ENCODE assay signal across 8 cellular contexts in genomic region chr9:33818167-33818831, GRCh38. TPM values are rescaled to one million over a fixed set of nuclear protein-coding genes. Genes with fewer than 3 reads are reported as not detected.
DNase-seq lines count a peak whose midpoint lies in the region; ATAC-seq, FAIRE-seq and TF ChIP-seq lines count a peak whose summit lies in the region.

No MANE protein-coding gene starts in this region.

- no peaks in the 10 kb centered on the region for H3K9me3 Mint-ChIP-seq in T-helper 2 cell treated with Interferon-gamma antibody and Interleukin-4, amounts not matched to agents 5 μg/mL and 100 μg/mL, for 36 hours

- H3K27me3 Mint-ChIP-seq in T-helper 2 cell treated with Interferon-gamma antibody and Interleukin-4, amounts not matched to agents 5 μg/mL and 100 μg/mL, for 36 hours (ENCODE audit: low read depth) = no peaks in the 10 kb centered on the region

- H3K36me3 ChIP-seq in ACC112 (ENCODE audit: insufficient read depth, low read length) (no peaks in the 10 kb centered on the region), osteoblast (ENCODE audit: insufficient read depth, low read length) (no peaks in the 10 kb centered on the region)

- no peak for TF ChIP-seq CTCF in foreskin fibroblast (IDR thresholded peaks at IDR 0.05; ENCODE audit: low read depth, low read length)
- TF ChIP-seq CTCF in osteoblast (IDR thresholded peaks at IDR 0.05; ENCODE audit: extremely low read depth, low read depth, low read length) = no peak
- no peak for TF ChIP-seq CTCF in D721Med (IDR thresholded peaks at IDR 0.05; ENCODE audit: insufficient read depth, missing control alignments)

- H3K79me2 ChIP-seq in ACC112 (ENCODE audit: control insufficient read depth, insufficient read depth, low read length, unreplicated experiment) (peaks cover 62% of the 10 kb centered on the region), osteoblast (ENCODE audit: insufficient read depth, low read length) (peaks cover 61% of the 10 kb centered on the region)

- DNase-seq in T-helper 2 cell treated with Interferon-gamma antibody and Interleukin-4, amounts not matched to agents 5 μg/mL and 100 μg/mL, for 36 hours (ENCODE audit: low spot score) = no peak
- DNase-seq in foreskin fibroblast (peak in 1 of 2 donors; percentile 60), osteoblast (ENCODE audit: insufficient read length, low spot score, missing footprints) (peak; percentile 86), D721Med (ENCODE audit: insufficient read length, low spot score) (no peak)
- no peak for DNase-seq in stimulated activated naive CD4-positive, alpha-beta T cell treated with Interleukin-2 at 50 U/mL for 16 hours (lab: John Stamatoyannopoulos, UW)

- peak overlapping the region; percentile 98 for H3K4me3 ChIP-seq in ACC112 (ENCODE audit: low read depth, low read length)
- H3K4me3 ChIP-seq in foreskin fibroblast (ENCODE audit: low read depth in 1 of 2, low read length in 2 of 2) = peak overlapping the region; percentile 56 to 100
- H3K4me3 ChIP-seq in osteoblast (ENCODE audit: insufficient read depth, low read length) = peak overlapping the region; percentile 96

- no peaks in the 10 kb centered on the region for H3K27me3 ChIP-seq in ACC112 (ENCODE audit: insufficient read depth, low read length)
- H3K27me3 ChIP-seq in osteoblast (ENCODE audit: insufficient read depth, low read length) = no peaks in the 10 kb centered on the region

- H3K4me1 ChIP-seq in ACC112 (ENCODE audit: control insufficient read depth, insufficient read depth, low read length, unreplicated experiment) (peaks cover 52% of the 10 kb centered on the region), osteoblast (ENCODE audit: insufficient read depth, low read length) (peaks cover 40% of the 10 kb centered on the region)

- peaks cover 14% of the 10 kb centered on the region for H3K36me3 Mint-ChIP-seq in T-helper 2 cell treated with Interferon-gamma antibody and Interleukin-4, amounts not matched to agents 5 μg/mL and 100 μg/mL, for 36 hours (ENCODE audit: low read depth)

- H3K9me3 ChIP-seq in osteoblast (ENCODE audit: low read depth, low read length) = no peaks in the 10 kb centered on the region

- H3K4me2 ChIP-seq in osteoblast (ENCODE audit: insufficient read depth, low read length) = peak overlapping the region; percentile 100

- H3K4me1 Mint-ChIP-seq in T-helper 2 cell treated with Interferon-gamma antibody and Interleukin-4, amounts not matched to agents 5 μg/mL and 100 μg/mL, for 36 hours (ENCODE audit: low read depth) = peaks cover 45% of the 10 kb centered on the region

- H4K20me1 ChIP-seq in osteoblast (ENCODE audit: insufficient read depth, low read length) = peaks cover 36% of the 10 kb centered on the region

- H3K27ac ChIP-seq in ACC112 (ENCODE audit: low read depth, low read length) = peak overlapping the region; percentile 97
- peak overlapping the region; percentile 90 for H3K27ac ChIP-seq in osteoblast (ENCODE audit: low read depth, low read length)

- H2AFZ ChIP-seq in ACC112 (ENCODE audit: low read length, unreplicated experiment) (no peak overlapping the region), osteoblast (ENCODE audit: low read length) (peak overlapping the region; percentile 7)

- ATAC-seq in GM19372 (IDR thresholded peaks at IDR 0.05; ENCODE audit: low read depth, unreplicated experiment) = peak; percentile 9
- ATAC-seq in GM18907 (IDR thresholded peaks at IDR 0.05; ENCODE audit: unreplicated experiment) = no peak

- FAIRE-seq in D721Med (lab: Jason Lieb, UNC) = no peak

- H3K27ac Mint-ChIP-seq in T-helper 2 cell treated with Interferon-gamma antibody and Interleukin-4, amounts not matched to agents 5 μg/mL and 100 μg/mL, for 36 hours = peak overlapping the region; percentile 85

- H3K4me3 Mint-ChIP-seq in T-helper 2 cell treated with Interferon-gamma antibody and Interleukin-4, amounts not matched to agents 5 μg/mL and 100 μg/mL, for 36 hours = peak overlapping the region; percentile 86

RNA-seq across cellular contexts. Expression of gene UBE2R2, which starts 1.3 kb away (rescaled TPM):
- total RNA-seq in osteoblast = 21.4 and 22.4 TPM in 2 replicates

RNA-seq across cellular contexts. Expression of gene PRSS3, which starts 22.9 kb away (rescaled TPM):
- total RNA-seq in osteoblast = 2.2 and 3.5 TPM in 2 replicates
